Comparison of ENCODE assay signal across 1 cellular context in genomic region chr9:129889461-129889935, GRCh38.
TF ChIP-seq lines count a peak whose summit lies in the region.

No MANE protein-coding gene starts in this region.

TF ChIP-seq in K562, 482 proteins besides CTCF, POLR2A, EP300 and RAD21:
- peak; percentile 52; the same call in 1 of the 2 replicates for TF ChIP-seq SPI1 (IDR thresholded peaks at IDR 0.05; ENCODE audit: borderline replicate concordance, low read depth, low read length)
- TF ChIP-seq CBX3 (IDR thresholded peaks at IDR 0.05; ENCODE audit: borderline replicate concordance in 1 of 2, low read length in 2 of 2), result peak in 1 of 2 experiments; percentile 32; a peak in 1 of 3 replicates
- no peak for TF ChIP-seq ZBTB26 (CRISPR knock-in tag; IDR thresholded peaks at IDR 0.05)
- TF ChIP-seq POLR2AphosphoS5 (IDR thresholded peaks at IDR 0.05; ENCODE audit: control insufficient read depth, insufficient read depth, low read depth, low read length), result no peak
- TF ChIP-seq SRSF3 (IDR thresholded peaks at IDR 0.05; ENCODE audit: insufficient read depth, low read length), result no peak
